ENCODE assay signal across 22 cellular contexts in genomic region chr18:39962546-39962945, GRCh38.
DNase-seq lines count a peak whose midpoint lies in the region; ATAC-seq, FAIRE-seq and TF ChIP-seq lines count a peak whose summit lies in the region.
"Had no signal": no experiment of that assay in that cellular context is flagged by ENCODE, and none has a peak within 500 bp of the region (broad histone marks: within the 10 kb centered on the region; RNA-seq: fewer than 3 reads in every experiment).

No MANE protein-coding gene starts in this region.

- BruUV-seq in MCF 10A (replicated peaks; lab: Mats Ljungman, UMichigan), result no TSS peak

- H3K27ac ChIP-seq in breast epithelium (no peak overlapping the region), keratinocyte (ENCODE audit: control insufficient read depth, insufficient read depth, low read length) (peak overlapping the region; percentile 59)
- H3K27ac ChIP-seq: 22Rv1, A549, C4-2B, GM23248 had no signal

- no peaks in the 10 kb centered on the region for H3K27me3 ChIP-seq in breast epithelium
- H3K27me3 ChIP-seq in keratinocyte (ENCODE audit: control insufficient read depth, extremely low read depth, insufficient read depth, low read length), result no peaks in the 10 kb centered on the region

- H3K9me3 Mint-ChIP-seq in MCF 10A (ENCODE audit: unreplicated experiment) (no peaks in the 10 kb centered on the region), WTC11 (no peaks in the 10 kb centered on the region)
- H3K9me3 Mint-ChIP-seq in activated CD8-positive, alpha-beta memory T cell treated with anti-CD3 and anti-CD28 coated beads, Interleukin-2, amount 10 ng/mL, durations not matched to agents 7 days and 5 days (ENCODE audit: low read depth), result peaks cover 18% of the 10 kb centered on the region

- H2AFZ ChIP-seq in keratinocyte (ENCODE audit: control insufficient read depth, low read length), result no peak overlapping the region
- H2AFZ ChIP-seq: GM23248 had no signal

- no peak overlapping the region for H3K4me2 ChIP-seq in keratinocyte (ENCODE audit: control insufficient read depth, extremely low read depth, insufficient read depth, low read depth, low read length)
- H3K4me2 ChIP-seq: A549 had no signal

- ATAC-seq in WTC11 (no peak), HG03520 (IDR thresholded peaks at IDR 0.05; ENCODE audit: unreplicated experiment) (no peak)
- no peak for ATAC-seq in activated CD8-positive, alpha-beta memory T cell treated with anti-CD3 and anti-CD28 coated beads, Interleukin-2, amount 10 ng/mL, durations not matched to agents 7 days and 5 days
- ATAC-seq: A549, HepG2 had no signal

- no peaks in the 10 kb centered on the region for H3K9me3 ChIP-seq in breast epithelium
- H3K9me3 ChIP-seq in keratinocyte (ENCODE audit: control insufficient read depth, low read depth, low read length), result no peaks in the 10 kb centered on the region
- H3K9me3 ChIP-seq: A549, Caco-2 had no signal

- peak; percentile 44 for FAIRE-seq in keratinocyte (lab: Jason Lieb, UNC)
- FAIRE-seq: A549, D721Med, G401.6, GM12891, H54, HepG2 had no signal

- H3K36me3 Mint-ChIP-seq in MCF 10A (ENCODE audit: insufficient read depth, unreplicated experiment) (no peaks in the 10 kb centered on the region), WTC11 (no peaks in the 10 kb centered on the region)
- no peaks in the 10 kb centered on the region for H3K36me3 Mint-ChIP-seq in activated CD8-positive, alpha-beta memory T cell treated with anti-CD3 and anti-CD28 coated beads, Interleukin-2, amount 10 ng/mL, durations not matched to agents 7 days and 5 days

- TF ChIP-seq CTCF in MCF 10A (IDR thresholded peaks at IDR 0.05; ENCODE audit: unreplicated experiment) (no peak), breast epithelium (IDR thresholded peaks at IDR 0.05) (no peak), epithelial cell of esophagus (IDR thresholded peaks at IDR 0.05; ENCODE audit: insufficient read depth, low read depth, low read length, missing control alignments) (no peak), keratinocyte (optimal IDR thresholded peaks at IDR 0.05 in 1 of 3, IDR thresholded peaks at IDR 0.05 in 1 of 3, conservative IDR thresholded peaks at IDR 0.05 in 1 of 3; ENCODE audit: extremely low read depth in 1 of 3, insufficient read depth in 2 of 3, low read length in 3 of 3) (no peak), WTC11 (IDR thresholded peaks at IDR 0.05) (no peak)

- H3K4me1 ChIP-seq in breast epithelium (no peaks in the 10 kb centered on the region), keratinocyte (ENCODE audit: control insufficient read depth, extremely low read depth, insufficient read depth, low read length) (peaks cover 37% of the 10 kb centered on the region)
- H3K4me1 ChIP-seq: A549, Caco-2 had no signal

- peak overlapping the region; percentile 9 for H3K27ac Mint-ChIP-seq in MCF 10A (ENCODE audit: low read depth, unreplicated experiment)
- no peak overlapping the region for H3K27ac Mint-ChIP-seq in WTC11
- H3K27ac Mint-ChIP-seq in activated CD8-positive, alpha-beta memory T cell treated with anti-CD3 and anti-CD28 coated beads, Interleukin-2, amount 10 ng/mL, durations not matched to agents 7 days and 5 days, result no peak overlapping the region
- H3K27ac Mint-ChIP-seq: CD4-positive, alpha-beta T cell; HFFc6 had no signal

- H3K36me3 ChIP-seq in breast epithelium (no peaks in the 10 kb centered on the region), keratinocyte (ENCODE audit: control insufficient read depth in 2 of 2, extremely low read depth in 1 of 2, insufficient read depth in 2 of 2, low read length in 2 of 2) (no peaks in the 10 kb centered on the region)

- CTCF ChIA-PET in MCF 10A (lab: Yijun Ruan, JAX), result interaction anchor here (0.7 kb wide), 1 partner anchor 185 kb away, joined by 3 read pairs; no protein-coding TSS in a partner anchor
- CTCF ChIA-PET in WTC11 (lab: Charles Lee), result no interaction called here
- CTCF ChIA-PET in activated CD8-positive, alpha-beta memory T cell treated with anti-CD3 and anti-CD28 coated beads, Interleukin-2, amount 10 ng/mL, durations not matched to agents 7 days and 5 days (lab: Charles Lee), result no interaction called here

- H3K4me3 Mint-ChIP-seq in MCF 10A (ENCODE audit: unreplicated experiment) (no peak overlapping the region), WTC11 (no peak overlapping the region)
- H3K4me3 Mint-ChIP-seq in activated CD8-positive, alpha-beta memory T cell treated with anti-CD3 and anti-CD28 coated beads, Interleukin-2, amount 10 ng/mL, durations not matched to agents 7 days and 5 days, result no peak overlapping the region
- H3K4me3 Mint-ChIP-seq: CD4-positive, alpha-beta T cell; HFFc6 had no signal

- H3K9me1 ChIP-seq in keratinocyte (ENCODE audit: control insufficient read depth, extremely low read depth, insufficient read depth, low read length), result no peaks in the 10 kb centered on the region

- TF ChIP-seq POLR2A in breast epithelium (IDR thresholded peaks at IDR 0.05), result no peak

- no peaks in the 10 kb centered on the region for H3K27me3 Mint-ChIP-seq in MCF 10A (ENCODE audit: insufficient read depth, unreplicated experiment)
- H3K27me3 Mint-ChIP-seq in WTC11 (ENCODE audit: low read depth), result no peaks in the 10 kb centered on the region
- H3K27me3 Mint-ChIP-seq in activated CD8-positive, alpha-beta memory T cell treated with anti-CD3 and anti-CD28 coated beads, Interleukin-2, amount 10 ng/mL, durations not matched to agents 7 days and 5 days, result no peaks in the 10 kb centered on the region
- H3K27me3 Mint-ChIP-seq: CD4-positive, alpha-beta T cell had no signal

- no peak overlapping the region for H3K9ac ChIP-seq in keratinocyte (ENCODE audit: control insufficient read depth, extremely low read depth, insufficient read depth, low read length)
- H3K9ac ChIP-seq: GM23248 had no signal

- intact Hi-C loops in MCF 10A (cut with micrococcal nuclease) (no loop called here), breast epithelium (cut with DNase I; ENCODE audit: low total_unique reads) (no loop called here)

- H3K79me2 ChIP-seq in keratinocyte (ENCODE audit: control insufficient read depth, insufficient read depth, low read length), result no peaks in the 10 kb centered on the region

- H3K4me3 ChIP-seq in breast epithelium (no peak overlapping the region), epithelial cell of esophagus (ENCODE audit: low read length) (no peak overlapping the region), keratinocyte (ENCODE audit: control insufficient read depth in 2 of 3, extremely low read depth in 1 of 3, insufficient read depth in 2 of 3, low read depth in 1 of 3, low read length in 3 of 3) (no peak overlapping the region)
- H3K4me3 ChIP-seq: A549, GM23248 had no signal

- POLR2A ChIA-PET in MCF 10A (lab: Yijun Ruan, JAX), result interaction anchor here (0.7 to 1.5 kb wide), 3 partner anchors 11 to 15 kb away, joined by 3 to 4 read pairs (median 3); no protein-coding TSS in a partner anchor
- POLR2A ChIA-PET in WTC11 (lab: Charles Lee), result no interaction called here

- dilution Hi-C loops in keratinocyte (cut with MboI; ENCODE audit: extremely low pct_ligation_motif_present, low sequenced_read_pairs), result no loop called here

- peaks cover 37% of the 10 kb centered on the region for H3K4me1 Mint-ChIP-seq in MCF 10A (ENCODE audit: insufficient read depth, unreplicated experiment)
- H3K4me1 Mint-ChIP-seq in WTC11, result peaks cover 15% of the 10 kb centered on the region
- no peaks in the 10 kb centered on the region for H3K4me1 Mint-ChIP-seq in activated CD8-positive, alpha-beta memory T cell treated with anti-CD3 and anti-CD28 coated beads, Interleukin-2, amount 10 ng/mL, durations not matched to agents 7 days and 5 days

- peak; percentile 25 for DNase-seq in MCF 10A (ENCODE audit: unreplicated experiment)
- no peak for DNase-seq in breast epithelium (ENCODE audit: low spot score in 2 of 2)
- peak; percentile 77 for DNase-seq in epithelial cell of esophagus (ENCODE audit: low read depth)
- DNase-seq in keratinocyte (ENCODE audit: low read depth, low spot score), result peak; percentile 52
- no peak for DNase-seq in WTC11 (ENCODE audit: low spot score)
- DNase-seq in activated CD8-positive, alpha-beta memory T cell treated with anti-CD3 and anti-CD28 coated beads, Interleukin-2, amount 10 ng/mL, durations not matched to agents 7 days and 5 days, result no peak
- DNase-seq in NCI-H446 (lab: John Stamatoyannopoulos, UW), result no peak
- DNase-seq: AML-193; Caco-2; CD4-positive, alpha-beta T cell; GM23248; HCEC 1CT; HFFc6 had no signal

- H4K20me1 ChIP-seq in keratinocyte (ENCODE audit: control insufficient read depth, extremely low read depth, insufficient read depth, low read length), result no peaks in the 10 kb centered on the region

TF ChIP-seq in WTC11, 78 proteins besides CTCF, POLR2A, EP300 and RAD21 (continues in another document):
- TF ChIP-seq CBFB (CRISPR knock-in tag; IDR thresholded peaks at IDR 0.05; ENCODE audit: low read depth) (no peak), TP53 (CRISPR knock-in tag; IDR thresholded peaks at IDR 0.05) (no peak), ATF6 (CRISPR knock-in tag; IDR thresholded peaks at IDR 0.05) (no peak), TEAD4 (CRISPR knock-in tag; IDR thresholded peaks at IDR 0.05) (no peak), GABPB1 (CRISPR knock-in tag; IDR thresholded peaks at IDR 0.05) (no peak), TCF7 (CRISPR knock-in tag; IDR thresholded peaks at IDR 0.05; ENCODE audit: low read depth) (no peak), NFATC4 (CRISPR knock-in tag; IDR thresholded peaks at IDR 0.05) (no peak), MYBL2 (CRISPR knock-in tag; IDR thresholded peaks at IDR 0.05) (no peak)

Comparison
In these comparisons a context has a peak if more than half of its experiments do, and no peak if none do; other contexts are left out.
1. DNase-seq: peak in MCF 10A (single experiment), epithelial cell of esophagus (single experiment) and keratinocyte (single experiment); none in breast epithelium (0 of 2), WTC11 (single experiment), activated CD8-positive, alpha-beta memory T cell treated with anti-CD3 and anti-CD28 coated beads, Interleukin-2, amount 10 ng/mL, durations not matched to agents 7 days and 5 days (single experiment) and NCI-H446 (0 of 2).